ENCODE assay signal across 8 cellular contexts in the genomic region with DNA sequence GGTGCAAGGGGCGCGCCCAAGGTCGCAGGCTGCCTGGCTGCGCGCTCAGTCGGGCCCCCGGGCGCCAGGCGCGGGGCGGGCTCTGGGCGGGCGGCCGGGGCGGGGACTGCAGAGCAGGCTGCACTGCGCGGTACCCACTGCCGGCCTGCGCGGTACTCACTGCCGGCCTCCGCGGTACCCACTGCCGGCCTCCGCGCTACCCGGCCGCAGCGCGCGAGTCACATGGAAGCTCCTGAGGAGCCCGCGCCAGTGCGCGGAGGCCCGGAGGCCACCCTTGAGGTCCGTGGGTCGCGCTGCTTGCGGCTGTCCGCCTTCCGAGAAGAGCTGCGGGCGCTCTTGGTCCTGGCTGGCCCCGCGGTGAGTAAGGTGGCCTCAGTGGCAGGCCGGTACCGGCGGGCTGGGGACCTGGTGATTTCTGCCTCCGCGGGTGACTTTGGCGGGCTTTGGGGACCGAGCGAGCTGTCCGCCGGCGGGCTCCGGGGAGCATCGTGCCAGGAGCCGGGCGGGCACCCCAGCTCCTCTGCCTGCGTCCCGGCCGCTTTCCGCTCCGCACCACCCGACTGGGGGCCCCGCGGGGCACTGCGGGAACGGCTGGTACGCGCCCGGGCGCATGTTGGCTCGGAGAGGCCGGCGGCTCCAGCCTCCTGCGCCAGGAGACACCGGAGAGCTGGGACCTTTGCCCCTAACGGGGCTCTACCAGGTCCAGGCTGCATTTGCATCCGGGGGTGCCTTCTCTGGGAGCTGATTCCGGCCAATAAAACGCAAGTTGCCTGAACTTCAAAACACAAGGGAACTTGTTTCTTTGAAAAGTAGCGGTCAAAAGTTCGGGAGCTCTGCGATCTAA. TPM values are rescaled to one million over a fixed set of nuclear protein-coding genes. Genes with fewer than 3 reads are reported as not detected.
DNase-seq lines count a peak whose midpoint lies in the region; ATAC-seq and TF ChIP-seq lines count a peak whose summit lies in the region.

Gene SLC47A1 (plus strand): TSS at position 137 of the 844 bp plus-strand sequence. CDS start 86 bp downstream, at position 223.

- H3K79me2 ChIP-seq in MM.1S (ENCODE audit: low read length): no peaks in the 10 kb centered on the region

- no peak within 1 kb of the TSS for H3K27ac ChIP-seq in MM.1S (ENCODE audit: low read length)

- 0 out of 2 replicates have a peak, but pooled peaks cover 5% of the 10 kb centered on the region for H3F3A ChIP-seq in MM.1S (ENCODE audit: insufficient read depth, low read length)

- peaks cover 24% of the 10 kb centered on the region for H3K4me1 ChIP-seq in MM.1S (ENCODE audit: low read length)

- H3K9ac ChIP-seq in MM.1S (ENCODE audit: low read length): no peak within 1 kb of the TSS

- H4K20me1 ChIP-seq in MM.1S (ENCODE audit: insufficient read depth, low read length): no peaks in the 10 kb centered on the region

- H3K9me3 Mint-ChIP-seq in brain: peaks cover 0 to 6% (median 0%) of the 10 kb centered on the region in 5 experiments

- H3K27ac Mint-ChIP-seq in brain: peak within 1 kb of the TSS in 1 of 5 experiments; percentile 82

- no peaks in the 10 kb centered on the region for H3K9me2 ChIP-seq in MM.1S (replicated peaks; ENCODE audit: insufficient read depth, low read length)

- H3K9me3 ChIP-seq in MM.1S (replicated peaks; ENCODE audit: insufficient read depth, low read length): no peaks in the 10 kb centered on the region

- peaks cover 51% of the 10 kb centered on the region for H3K27me3 Mint-ChIP-seq in brain

- in situ Hi-C loops in Caki2 (cut with HindIII; ENCODE audit: low pct_unique_long_range_greater_than_20kb, low sequenced_read_pairs): no loop called here

- no peak within 1 kb of the TSS for H2AFZ ChIP-seq in MM.1S (ENCODE audit: low read length)

- peak within 1 kb of the TSS; percentile 42 for H3K4me3 ChIP-seq in MM.1S (ENCODE audit: low read length)
- peak within 1 kb of the TSS; percentile 35 for H3K4me3 ChIP-seq in kidney epithelial cell (ENCODE audit: low read depth, low read length)

- DNase-seq in Caki2 (ENCODE audit: low read depth): peak; percentile 48
- DNase-seq in MM.1S: peak; percentile 50
- no peak for DNase-seq in kidney epithelial cell (ENCODE audit: low read depth)
- DNase-seq in stimulated activated CD8-positive, alpha-beta memory T cell treated with anti-CD3 and anti-CD28 coated beads, Interleukin-4, amount 100 ng/mL, for 48 hours: peak; percentile 44
- DNase-seq in NCI-H2081 treated with DMSO at 0.1 percent for 48 hours (lab: John Stamatoyannopoulos, UW): no peak

- no peaks in the 10 kb centered on the region for H3K27me3 ChIP-seq in MM.1S (replicated peaks; ENCODE audit: insufficient read depth, low read length)
- peaks cover 41% of the 10 kb centered on the region for H3K27me3 ChIP-seq in kidney epithelial cell (ENCODE audit: control insufficient read depth, insufficient read depth, low read length)

- H3K36me3 Mint-ChIP-seq in brain: no peaks in the 10 kb centered on the region

- H3K4me2 ChIP-seq in MM.1S (ENCODE audit: low read depth, low read length): no peak within 1 kb of the TSS; the same call in 1 of the 2 replicates

- H3K4me3 Mint-ChIP-seq in brain: peak within 1 kb of the TSS; percentile 79 to 85 (median 79)

- TF ChIP-seq CTCF in MM.1S (IDR thresholded peaks at IDR 0.05; ENCODE audit: low read length): no peak
- TF ChIP-seq CTCF in brain (conservative IDR thresholded peaks at IDR 0.05): no peak
- TF ChIP-seq CTCF in kidney epithelial cell (IDR thresholded peaks at IDR 0.05; ENCODE audit: insufficient read depth, low read length, poor library complexity, severe bottlenecking): no peak

- H3K36me3 ChIP-seq in MM.1S (replicated peaks; ENCODE audit: insufficient read depth, low read length) (no peaks in the 10 kb centered on the region), kidney epithelial cell (ENCODE audit: control insufficient read depth, insufficient read depth, low read length) (no peaks in the 10 kb centered on the region)

- peaks cover 29% of the 10 kb centered on the region for H3K4me1 Mint-ChIP-seq in brain

- ATAC-seq in GM21423 (IDR thresholded peaks at IDR 0.05; ENCODE audit: unreplicated experiment): no peak
- ATAC-seq in GM19023 (IDR thresholded peaks at IDR 0.05; ENCODE audit: unreplicated experiment): no peak

RNA-seq across cellular contexts. Expression of gene SLC47A1, which starts in this region (rescaled TPM):
- 7.2 and 18.0 TPM in 2 replicates for total RNA-seq in Caki2 (2014; rRNA removed; shearing (Covaris generic); ENCODE audit: low replicate concordance)
- 1.2 TPM for polyA plus RNA-seq in brain (ENCODE audit: insufficient read depth, low read depth, low replicate concordance)
- 1.0 and 3.9 TPM in 2 replicates for total RNA-seq in kidney epithelial cell

Comparison
In these comparisons a context has a peak if more than half of its experiments do, and no peak if none do; other contexts are left out.
1. DNase-seq: peak in Caki2 (single experiment), MM.1S (single experiment) and stimulated activated CD8-positive, alpha-beta memory T cell treated with anti-CD3 and anti-CD28 coated beads, Interleukin-4, amount 100 ng/mL, for 48 hours (single experiment); none in kidney epithelial cell (single experiment) and NCI-H2081 treated with DMSO at 0.1 percent for 48 hours (single experiment).